15 cellular contexts compared by ENCODE assay signal in the genomic region with DNA sequence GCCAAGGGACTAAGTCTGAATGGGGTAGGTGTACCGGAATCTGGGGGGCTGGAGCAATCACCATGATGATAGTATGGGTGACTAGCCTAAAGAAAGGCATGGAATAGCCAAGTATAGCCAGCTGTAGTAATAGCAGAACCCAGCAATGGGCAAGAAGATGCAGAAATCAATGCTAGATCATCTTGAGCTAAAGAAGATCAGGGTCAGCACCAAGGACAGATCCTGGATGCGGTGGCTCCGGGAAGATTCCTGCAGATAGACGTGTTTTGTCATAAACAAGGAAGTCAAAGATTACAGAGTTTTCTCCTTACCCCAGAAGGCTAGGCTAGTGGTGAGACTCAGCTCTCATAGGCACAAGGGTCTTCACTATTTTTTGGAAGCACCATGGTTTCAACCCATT.
A peak's percentile ranks its signal among the peaks of the same experiment; 100 is the strongest.
DNase-seq lines count a peak whose midpoint lies in the region; TF ChIP-seq lines count a peak whose summit lies in the region.
"Had no signal": no experiment of that assay in that cellular context is flagged by ENCODE, and none has a peak within 500 bp of the region (broad histone marks: within the 10 kb centered on the region; RNA-seq: fewer than 3 reads in every experiment).

No MANE protein-coding gene starts in this region.

- H3K27ac ChIP-seq in uterus (no peak overlapping the region), prostate gland (no peak overlapping the region)
- H3K27ac ChIP-seq: BLaER1 treated with 17β-estradiol and CSF1 and Interleukin-3, amounts not matched to agents 10 nM and 100 nM; heart right ventricle; KMS-11 had no signal

- no peak for TF ChIP-seq CTCF in GM12865 (IDR thresholded peaks at IDR 0.05; ENCODE audit: insufficient read depth, low read depth, low read length, missing control alignments)
- no peak for TF ChIP-seq CTCF in LNCaP clone FGC (IDR thresholded peaks at IDR 0.05; ENCODE audit: control insufficient read depth, extremely low read depth, insufficient read depth)
- no peak for TF ChIP-seq CTCF in uterus (IDR thresholded peaks at IDR 0.05)
- no peak for TF ChIP-seq CTCF in prostate gland (IDR thresholded peaks at IDR 0.05)

- DNase-seq in GM12865 (ENCODE audit: low read depth) (peak; percentile 1), LNCaP clone FGC (ENCODE audit: low read depth) (peak; percentile 38), SW480 (ENCODE audit: low spot score) (peak; percentile 35), kidney tubule cell (ENCODE audit: low spot score) (peak; percentile 26), uterus (no peak), prostate gland (ENCODE audit: low spot score) (no peak), NCI-H1694 (lab: John Stamatoyannopoulos, UW) (no peak)
- DNase-seq: activated B cell treated with CpG ODN at 0.5 μM for 24 hours, activated gamma-delta T cell, heart right ventricle, left colon, NCI-H2029, NCI-H526 treated with DMSO at 0.1 percent for 48 hours had no signal

- TF ChIP-seq POLR2A in uterus (IDR thresholded peaks at IDR 0.05) (no peak), prostate gland (IDR thresholded peaks at IDR 0.05) (no peak)

- H3K9me3 ChIP-seq in uterus = no peaks in the 10 kb centered on the region
- H3K9me3 ChIP-seq in prostate gland = no peaks in the 10 kb centered on the region
- H3K9me3 ChIP-seq: BLaER1 treated with 17β-estradiol and CSF1 and Interleukin-3, amounts not matched to agents 10 nM and 100 nM; heart right ventricle had no signal

- H3K4me3 ChIP-seq in GM12865 (ENCODE audit: low read depth, low read length) (no peak overlapping the region), LNCaP clone FGC (ENCODE audit: low read depth, low read length) (no peak overlapping the region), uterus (no peak overlapping the region), prostate gland (no peak overlapping the region)
- H3K4me3 ChIP-seq: BLaER1 treated with 17β-estradiol and CSF1 and Interleukin-3, amounts not matched to agents 10 nM and 100 nM; heart right ventricle had no signal

- H3K27me3 ChIP-seq in uterus (no peaks in the 10 kb centered on the region), prostate gland (replicated peaks; ENCODE audit: insufficient read depth) (no peaks in the 10 kb centered on the region)
- H3K27me3 ChIP-seq: BLaER1 treated with 17β-estradiol and CSF1 and Interleukin-3, amounts not matched to agents 10 nM and 100 nM had no signal

- H3K36me3 ChIP-seq in uterus (no peaks in the 10 kb centered on the region), prostate gland (no peaks in the 10 kb centered on the region)
- H3K36me3 ChIP-seq: BLaER1 treated with 17β-estradiol and CSF1 and Interleukin-3, amounts not matched to agents 10 nM and 100 nM; heart right ventricle had no signal

- intact Hi-C loops in uterus (cut with DNase I; ENCODE audit: low total_unique reads) (no loop called here), prostate gland (cut with DNase I) (no loop called here)

- WGBS in prostate gland = 20% methylated on average over 4 of the region's 4 CpGs

- H3K4me1 ChIP-seq in uterus = no peaks in the 10 kb centered on the region
- H3K4me1 ChIP-seq in prostate gland (replicated peaks) = no peaks in the 10 kb centered on the region
- H3K4me1 ChIP-seq: BLaER1 treated with 17β-estradiol and CSF1 and Interleukin-3, amounts not matched to agents 10 nM and 100 nM; heart right ventricle had no signal

Comparison
In these comparisons a context has a peak if more than half of its experiments do, and no peak if none do; other contexts are left out.
1. DNase-seq: peak in GM12865 (single experiment), LNCaP clone FGC (single experiment), SW480 (single experiment) and kidney tubule cell (single experiment); none in uterus (0 of 2), prostate gland (single experiment) and NCI-H1694 (single experiment).